19 cellular contexts compared by ENCODE assay signal in the genomic region with DNA sequence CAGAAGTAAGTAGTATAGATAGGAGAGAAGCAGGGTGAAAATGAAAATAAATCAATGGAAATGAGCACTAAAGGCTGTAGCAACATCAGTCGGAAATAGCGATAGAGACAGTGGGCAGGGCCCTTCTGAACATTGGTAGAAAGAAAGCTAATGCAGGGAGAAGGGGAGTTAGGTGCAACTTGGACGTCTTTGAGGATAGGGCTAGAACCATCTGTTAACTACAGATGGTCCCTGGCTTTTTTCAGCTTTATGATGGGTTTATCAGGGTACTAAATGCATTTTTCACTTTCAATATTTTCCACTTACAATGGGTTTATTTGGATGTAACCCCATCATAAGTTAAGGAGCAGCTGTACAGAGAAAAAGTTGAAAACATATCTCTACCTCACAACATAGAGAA.
DNase-seq lines count a peak whose midpoint lies in the region; ATAC-seq and TF ChIP-seq lines count a peak whose summit lies in the region.
"Had no signal": no experiment of that assay in that cellular context is flagged by ENCODE, and none has a peak within 500 bp of the region (broad histone marks: within the 10 kb centered on the region; RNA-seq: fewer than 3 reads in every experiment).

No MANE protein-coding gene starts in this region.

- H3K4me3 ChIP-seq in upper lobe of right lung: no peak overlapping the region
- H3K4me3 ChIP-seq: BLaER1, GM12878, GM23338 had no signal

- H3K36me3 ChIP-seq in upper lobe of right lung: no peaks in the 10 kb centered on the region
- H3K36me3 ChIP-seq: BLaER1 had no signal

- intact Hi-C loops in upper lobe of right lung (cut with DNase I): no loop called here

- no peaks in the 10 kb centered on the region for H3K4me1 ChIP-seq in upper lobe of right lung
- H3K4me1 ChIP-seq: BLaER1, Caco-2 had no signal

- peak; percentile 69 for DNase-seq in NCI-H2171 treated with DMSO at 0.1 percent for 48 hours (lab: John Stamatoyannopoulos, UW)
- DNase-seq in NCI-H2171 (lab: John Stamatoyannopoulos, UW): no peak
- peak; percentile 74 for DNase-seq in G401 (ENCODE audit: low spot score)
- DNase-seq in NCI-H524 (lab: John Stamatoyannopoulos, UW): peak; percentile 68 to 94
- DNase-seq in cerebellar cortex (ENCODE audit: low spot score): peak; percentile 70
- DNase-seq in upper lobe of right lung: no peak
- DNase-seq: Caco-2; CD4-positive, CD25-positive, alpha-beta regulatory T cell; CD8-positive, alpha-beta T cell; DND-41; GDM1; H9 had no signal

- H3K27ac ChIP-seq in upper lobe of right lung: no peak overlapping the region
- H3K27ac ChIP-seq: 22Rv1, BLaER1, C4-2B had no signal

- H3K9me3 ChIP-seq in upper lobe of right lung: no peaks in the 10 kb centered on the region
- H3K9me3 ChIP-seq: BLaER1, Caco-2 had no signal

- in situ Hi-C loops in G401 (cut with HindIII; ENCODE audit: low sequenced_read_pairs): no loop called here

- ATAC-seq in upper lobe of right lung (no peak), GM18498 (IDR thresholded peaks at IDR 0.05; ENCODE audit: unreplicated experiment) (no peak), GM21825 (IDR thresholded peaks at IDR 0.05; ENCODE audit: unreplicated experiment) (no peak)
- ATAC-seq: CD8-positive, alpha-beta T cell had no signal

- H3K27me3 ChIP-seq in upper lobe of right lung: no peaks in the 10 kb centered on the region
- H3K27me3 ChIP-seq: BLaER1 had no signal

- TF ChIP-seq CTCF in upper lobe of right lung (IDR thresholded peaks at IDR 0.05): no peak

Comparison
In these comparisons a context has a peak if more than half of its experiments do, and no peak if none do; other contexts are left out.
1. DNase-seq: peak in NCI-H2171 treated with DMSO at 0.1 percent for 48 hours (single experiment), G401 (single experiment), NCI-H524 (2 of 2) and cerebellar cortex (single experiment); none in NCI-H2171 (single experiment) and upper lobe of right lung (single experiment).